Comparison of ENCODE assay signal across 38 cellular contexts in the genomic region with DNA sequence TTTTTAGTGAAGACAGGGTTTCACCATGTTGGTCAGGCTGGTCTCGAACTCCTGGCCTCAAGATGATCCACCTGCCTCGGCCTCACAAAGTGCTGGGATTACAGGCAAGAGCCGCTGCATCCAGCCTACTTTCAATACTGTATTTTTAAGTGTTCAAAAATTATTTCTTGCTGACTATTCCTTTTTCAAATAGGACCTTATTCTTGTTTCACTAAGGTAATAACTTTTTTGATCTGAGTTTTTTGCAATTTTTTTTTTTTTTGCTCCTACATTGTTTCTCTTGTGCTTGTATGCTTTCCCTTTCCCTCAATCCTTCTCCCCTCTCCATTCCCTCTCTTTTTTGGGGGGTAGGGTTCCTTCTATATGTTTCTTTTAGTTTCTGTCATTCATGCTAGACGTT.
"Had no signal": no experiment of that assay in that cellular context is flagged by ENCODE, and none has a peak within 500 bp of the region (broad histone marks: within the 10 kb centered on the region; RNA-seq: fewer than 3 reads in every experiment).

No MANE protein-coding gene starts in this region.

- DNase-seq: activated CD4-positive, alpha-beta memory T cell treated with anti-CD3 and anti-CD28 coated beads for 36 hours; activated CD4-positive, alpha-beta T cell treated with anti-CD3 and anti-CD28 coated beads for 4 hours; activated CD4-positive, alpha-beta T cell treated with anti-CD3 and anti-CD28 coated beads, Interleukin-2, amount 10 ng/mL, durations not matched to agents 24 days and 14 days; activated CD4-positive, alpha-beta T cell treated with anti-CD3 and anti-CD28 coated beads, Interleukin-2, amount 50 U/mL, for 1 hour; activated CD4-positive, alpha-beta T cell treated with anti-CD3 and anti-CD28 coated beads, Interleukin-2, amount 50 U/mL, for 4 hours; activated CD4-positive, CD25-positive, alpha-beta regulatory T cell treated with anti-CD3 and anti-CD28 coated beads, Interleukin-2, amount 50 U/mL, for 72 hours; activated CD8-positive, alpha-beta memory T cell treated with anti-CD3 and anti-CD28 coated beads, Interleukin-2, amount 50 U/mL, for 4 hours; activated CD8-positive, alpha-beta T cell treated with anti-CD3 and anti-CD28 coated beads for 36 hours; activated effector memory CD4-positive, alpha-beta T cell treated with anti-CD3 and anti-CD28 coated beads, Interleukin-2, amount 50 U/mL, for 16 hours; activated gamma-delta T cell treated with Interleukin-2 at 50 U/mL for 16 hours; activated naive CD4-positive, alpha-beta T cell; activated naive CD4-positive, alpha-beta T cell treated with anti-CD3 and anti-CD28 coated beads for 36 hours; activated naive CD8-positive, alpha-beta T cell treated with anti-CD3 and anti-CD28 coated beads, Interleukin-2, amount 10 ng/mL, durations not matched to agents 7 days and 5 days; activated naive CD8-positive, alpha-beta T cell treated with anti-CD3 and anti-CD28 coated beads, Interleukin-2, amount 50 U/mL, for 24 hours; activated T-cell treated with anti-CD3 and anti-CD28 coated beads for 4 hours; activated T-cell treated with anti-CD3 and anti-CD28 coated beads, Interleukin-2, amount 50 U/mL, for 1 hour; activated T-cell treated with anti-CD3 and anti-CD28 coated beads, Interleukin-2, amount 50 U/mL, for 4 hours; activated T-cell treated with anti-CD3 and anti-CD28 coated beads, Interleukin-2, amount 50 U/mL, for 72 hours; amygdala; anterior cingulate cortex; caudate nucleus; cerebellar nuclear complex; T-cell; T-helper 2 cell; T-helper 9 cell; WERI-Rb-1 had no signal

- H3K9me3 ChIP-seq: ascending aorta had no signal

- H3K27ac Mint-ChIP-seq: activated CD4-positive, alpha-beta memory T cell treated with anti-CD3 and anti-CD28 coated beads for 36 hours; activated CD4-positive, alpha-beta T cell treated with anti-CD3 and anti-CD28 coated beads, Interleukin-2, amount 10 ng/mL, durations not matched to agents 24 days and 14 days; activated CD8-positive, alpha-beta T cell treated with anti-CD3 and anti-CD28 coated beads for 36 hours; activated naive CD4-positive, alpha-beta T cell treated with anti-CD3 and anti-CD28 coated beads for 36 hours; activated naive CD4-positive, alpha-beta T cell treated with anti-CD3 and anti-CD28 coated beads, Interleukin-2, amount 50 U/mL, for 24 hours; activated naive CD8-positive, alpha-beta T cell; activated naive CD8-positive, alpha-beta T cell treated with anti-CD3 and anti-CD28 coated beads, Interleukin-2, amount 10 ng/mL, durations not matched to agents 7 days and 5 days; activated naive CD8-positive, alpha-beta T cell treated with anti-CD3 and anti-CD28 coated beads, Interleukin-2, amount 50 U/mL, for 24 hours; activated T-cell treated with anti-CD3 and anti-CD28 coated beads, Interleukin-2, amount 50 U/mL, for 72 hours; activated T-helper 1 cell treated with anti-CD3 and anti-CD28 coated beads, Interleukin-12 subunit alpha, Interleukin-12 subunit beta, Interleukin-2, Interleukin-4 antibody, amounts not matched to agents 30 ng/mL and 10 ng/mL and 1 ng/mL, durations not matched to agents 14 hours and 24 hours and 36 hours; activated T-helper 17 cell treated with anti-CD3 and anti-CD28 coated beads, Interleukin-2, amount 50 U/mL, for 72 hours; brain; T-cell; T-helper 2 cell treated with Interferon-gamma antibody and Interleukin-4, amounts not matched to agents 5 μg/mL and 100 μg/mL, for 36 hours had no signal

- H3K27me3 Mint-ChIP-seq: activated CD4-positive, alpha-beta memory T cell treated with anti-CD3 and anti-CD28 coated beads for 36 hours; activated CD4-positive, alpha-beta T cell treated with anti-CD3 and anti-CD28 coated beads, Interleukin-2, amount 10 ng/mL, durations not matched to agents 24 days and 14 days; activated CD8-positive, alpha-beta T cell treated with anti-CD3 and anti-CD28 coated beads for 36 hours; activated naive CD4-positive, alpha-beta T cell treated with anti-CD3 and anti-CD28 coated beads, Interleukin-2, amount 50 U/mL, for 24 hours; activated naive CD8-positive, alpha-beta T cell; activated naive CD8-positive, alpha-beta T cell treated with anti-CD3 and anti-CD28 coated beads, Interleukin-2, amount 10 ng/mL, durations not matched to agents 7 days and 5 days; activated naive CD8-positive, alpha-beta T cell treated with anti-CD3 and anti-CD28 coated beads, Interleukin-2, amount 50 U/mL, for 24 hours; activated T-helper 17 cell treated with anti-CD3 and anti-CD28 coated beads, Interleukin-2, amount 50 U/mL, for 72 hours; brain; central memory CD8-positive, alpha-beta T cell; T-cell had no signal

- FAIRE-seq: bronchial epithelial cell, TTC549 had no signal

- H3K9me3 Mint-ChIP-seq: activated CD4-positive, alpha-beta memory T cell treated with anti-CD3 and anti-CD28 coated beads for 36 hours; activated naive CD4-positive, alpha-beta T cell treated with anti-CD3 and anti-CD28 coated beads for 36 hours; activated naive CD4-positive, alpha-beta T cell treated with anti-CD3 and anti-CD28 coated beads, Interleukin-2, amount 50 U/mL, for 24 hours; activated naive CD8-positive, alpha-beta T cell treated with anti-CD3 and anti-CD28 coated beads, Interleukin-2, amount 50 U/mL, for 24 hours; activated T-cell treated with anti-CD3 and anti-CD28 coated beads, Interleukin-2, amount 50 U/mL, for 4 hours; activated T-cell treated with anti-CD3 and anti-CD28 coated beads, Interleukin-2, amount 50 U/mL, for 72 hours; activated T-helper 17 cell treated with anti-CD3 and anti-CD28 coated beads, Interleukin-2, amount 50 U/mL, for 72 hours; central memory CD8-positive, alpha-beta T cell; T-cell; T-helper 2 cell treated with Interferon-gamma antibody and Interleukin-4, amounts not matched to agents 5 μg/mL and 100 μg/mL, for 36 hours had no signal

- H3K36me3 Mint-ChIP-seq: activated CD4-positive, alpha-beta memory T cell treated with anti-CD3 and anti-CD28 coated beads for 36 hours had no signal

- H3K36me3 ChIP-seq: ascending aorta, cardiac muscle cell had no signal

- H3K4me3 Mint-ChIP-seq: activated CD4-positive, alpha-beta memory T cell treated with anti-CD3 and anti-CD28 coated beads for 36 hours; activated CD4-positive, alpha-beta T cell treated with anti-CD3 and anti-CD28 coated beads, Interleukin-2, amount 10 ng/mL, durations not matched to agents 24 days and 14 days; activated CD8-positive, alpha-beta T cell treated with anti-CD3 and anti-CD28 coated beads for 36 hours; activated naive CD4-positive, alpha-beta T cell treated with anti-CD3 and anti-CD28 coated beads for 36 hours; activated naive CD4-positive, alpha-beta T cell treated with anti-CD3 and anti-CD28 coated beads, Interleukin-2, amount 50 U/mL, for 24 hours; activated naive CD8-positive, alpha-beta T cell; activated naive CD8-positive, alpha-beta T cell treated with anti-CD3 and anti-CD28 coated beads, Interleukin-2, amount 10 ng/mL, durations not matched to agents 7 days and 5 days; activated naive CD8-positive, alpha-beta T cell treated with anti-CD3 and anti-CD28 coated beads, Interleukin-2, amount 50 U/mL, for 24 hours; activated T-cell treated with anti-CD3 and anti-CD28 coated beads, Interleukin-2, amount 50 U/mL, for 4 hours; activated T-cell treated with anti-CD3 and anti-CD28 coated beads, Interleukin-2, amount 50 U/mL, for 72 hours; activated T-helper 1 cell treated with anti-CD3 and anti-CD28 coated beads, Interleukin-12 subunit alpha, Interleukin-12 subunit beta, Interleukin-2, Interleukin-4 antibody, amounts not matched to agents 30 ng/mL and 10 ng/mL and 1 ng/mL, durations not matched to agents 14 hours and 24 hours and 36 hours; activated T-helper 17 cell treated with anti-CD3 and anti-CD28 coated beads, Interleukin-2, amount 50 U/mL, for 72 hours; brain; central memory CD8-positive, alpha-beta T cell; T-cell; T-helper 2 cell treated with Interferon-gamma antibody and Interleukin-4, amounts not matched to agents 5 μg/mL and 100 μg/mL, for 36 hours; WTC11 had no signal

- H3K27me3 ChIP-seq: ascending aorta, cardiac muscle cell had no signal

- ATAC-seq: activated CD8-positive, alpha-beta T cell treated with anti-CD3 and anti-CD28 coated beads for 36 hours; activated naive CD8-positive, alpha-beta T cell treated with anti-CD3 and anti-CD28 coated beads, Interleukin-2, amount 50 U/mL, for 24 hours; activated T-cell treated with anti-CD3 and anti-CD28 coated beads, Interleukin-2, amount 50 U/mL, for 4 hours; activated T-cell treated with anti-CD3 and anti-CD28 coated beads, Interleukin-2, amount 50 U/mL, for 72 hours; activated T-helper 17 cell treated with anti-CD3 and anti-CD28 coated beads, Interleukin-2, amount 50 U/mL, for 72 hours; T-cell; WTC11 had no signal

- H3K4me3 ChIP-seq: ascending aorta, cardiac muscle cell had no signal

- H3K27ac ChIP-seq: ascending aorta, cardiac muscle cell, WERI-Rb-1 had no signal
